Comparison of ENCODE assay signal across 8 cellular contexts in the genomic region with DNA sequence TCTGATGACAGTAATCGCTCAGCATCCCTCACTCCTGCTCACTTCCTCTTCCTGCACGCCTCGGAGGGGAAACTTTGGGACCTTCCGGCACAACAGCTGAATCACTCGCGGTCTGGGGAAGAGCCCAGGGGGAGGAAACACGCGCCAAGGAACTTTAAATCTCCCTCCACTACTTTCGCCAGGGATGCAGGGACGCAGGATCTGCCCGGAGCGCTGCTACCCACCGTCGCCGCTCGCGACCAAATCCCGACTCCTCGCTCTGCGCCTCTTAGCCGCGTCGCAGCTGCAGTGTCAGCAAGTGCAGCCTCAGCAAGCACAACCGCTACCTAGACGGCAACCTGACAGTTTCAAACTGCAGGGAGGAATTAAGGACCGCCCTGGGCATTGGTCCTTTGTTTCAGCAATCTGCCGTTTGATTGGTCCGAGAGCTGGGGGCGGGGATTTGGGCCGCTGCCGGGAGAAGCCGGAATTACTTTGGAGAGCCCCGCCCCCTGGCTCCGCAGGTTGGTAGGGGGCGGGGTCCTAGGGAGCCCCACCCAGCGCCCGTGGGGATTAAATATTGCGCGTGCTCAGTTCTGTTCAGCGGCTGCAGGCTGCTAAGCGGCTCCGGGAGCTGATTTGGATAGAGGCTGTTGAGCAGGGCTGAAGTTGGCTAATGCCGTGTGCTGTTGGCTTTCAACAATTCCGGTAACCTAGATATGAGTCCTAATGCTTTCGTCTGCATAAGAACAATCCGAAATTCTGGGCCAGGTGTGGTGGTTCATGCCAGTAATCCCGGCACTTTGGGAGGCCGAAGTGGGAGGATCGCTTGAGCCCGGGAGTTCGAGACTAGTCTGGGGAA. TPM values are rescaled to one million over a fixed set of nuclear protein-coding genes. Genes with fewer than 3 reads are reported as not detected.
DNase-seq lines count a peak whose midpoint lies in the region; ATAC-seq and TF ChIP-seq lines count a peak whose summit lies in the region.

A gene with protein sequence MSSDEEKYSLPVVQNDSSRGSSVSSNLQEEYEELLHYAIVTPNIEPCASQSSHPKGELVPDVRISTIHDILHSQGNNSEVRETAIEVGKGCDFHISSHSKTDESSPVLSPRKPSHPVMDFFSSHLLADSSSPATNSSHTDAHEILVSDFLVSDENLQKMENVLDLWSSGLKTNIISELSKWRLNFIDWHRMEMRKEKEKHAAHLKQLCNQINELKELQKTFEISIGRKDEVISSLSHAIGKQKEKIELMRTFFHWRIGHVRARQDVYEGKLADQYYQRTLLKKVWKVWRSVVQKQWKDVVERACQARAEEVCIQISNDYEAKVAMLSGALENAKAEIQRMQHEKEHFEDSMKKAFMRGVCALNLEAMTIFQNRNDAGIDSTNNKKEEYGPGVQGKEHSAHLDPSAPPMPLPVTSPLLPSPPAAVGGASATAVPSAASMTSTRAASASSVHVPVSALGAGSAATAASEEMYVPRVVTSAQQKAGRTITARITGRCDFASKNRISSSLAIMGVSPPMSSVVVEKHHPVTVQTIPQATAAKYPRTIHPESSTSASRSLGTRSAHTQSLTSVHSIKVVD (minus strand): TSS at position 356 of the 841 bp plus-strand sequence. CDS start 4,500 bp downstream, outside the sequence.

- intact Hi-C loops in head of caudate nucleus (cut with DNase I): loop anchor here (5.0 kb wide), 1 partner anchor 205 kb away; a partner anchor contains a TSS

- peak; percentile 96 for ATAC-seq in HG02759 (IDR thresholded peaks at IDR 0.05; ENCODE audit: unreplicated experiment)

- H3K27me3 Mint-ChIP-seq in osteocyte (ENCODE audit: unreplicated experiment): peaks cover 23% of the 10 kb centered on the region

- peaks cover 1% of the 10 kb centered on the region for H3K9me3 ChIP-seq in thymus (ENCODE audit: control insufficient read depth)

- H3K4me1 Mint-ChIP-seq in osteocyte (ENCODE audit: unreplicated experiment): peaks cover 24% of the 10 kb centered on the region

- H3K36me3 ChIP-seq in thymus (ENCODE audit: control insufficient read depth, insufficient read depth): peaks cover 4% of the 10 kb centered on the region

- H3K9me3 Mint-ChIP-seq in osteocyte (ENCODE audit: unreplicated experiment): no peaks in the 10 kb centered on the region

- peak within 1 kb of the TSS; percentile 96 for H3K27ac ChIP-seq in thymus (ENCODE audit: low read depth)

- DNase-seq in GM12864 (ENCODE audit: low read depth) (peak; percentile 93), NCI-H1417 (lab: John Stamatoyannopoulos, UW) (peak; percentile 93 to 99 (median 97)), SW 1271 (lab: John Stamatoyannopoulos, UW) (peak; percentile 97 to 99), head of caudate nucleus (peak; percentile 93 to 98 (median 96)), osteocyte (ENCODE audit: extremely low spot score, unreplicated experiment) (peak; percentile 99)
- DNase-seq in activated naive CD8-positive, alpha-beta T cell treated with anti-CD3 and anti-CD28 coated beads, Interleukin-2, amount 50 U/mL, for 16 hours (ENCODE audit: low read depth, low spot score): peak; percentile 98

- 14% methylated on average over 51 of the region's 51 CpGs for WGBS in thymus

- peak within 1 kb of the TSS; percentile 100 for H3K4me3 Mint-ChIP-seq in osteocyte (ENCODE audit: unreplicated experiment)

- H3K36me3 Mint-ChIP-seq in osteocyte (ENCODE audit: unreplicated experiment): peaks cover 6% of the 10 kb centered on the region

- H3K27me3 ChIP-seq in thymus (ENCODE audit: control insufficient read depth, insufficient read depth): no peaks in the 10 kb centered on the region

- H3K4me1 ChIP-seq in thymus (ENCODE audit: control insufficient read depth, insufficient read depth, low read length): peaks cover 14% of the 10 kb centered on the region

- H3K27ac Mint-ChIP-seq in osteocyte (ENCODE audit: unreplicated experiment): peak within 1 kb of the TSS; percentile 98

- H3K4me3 ChIP-seq in GM12864 (ENCODE audit: low read depth, low read length): peak within 1 kb of the TSS; percentile 78
- peak within 1 kb of the TSS; percentile 74 for H3K4me3 ChIP-seq in thymus (ENCODE audit: low read length)

- no peak for TF ChIP-seq CTCF in GM12864 (IDR thresholded peaks at IDR 0.05; ENCODE audit: low read depth, low read length, missing control alignments)
- no peak for TF ChIP-seq CTCF in osteocyte (IDR thresholded peaks at IDR 0.05)

RNA-seq across cellular contexts. Expression of the gene that starts here (rescaled TPM):
- 9.9 and 11.8 TPM in 2 replicates for total RNA-seq in osteocyte
- polyA plus RNA-seq in thymus: 18.9 TPM

Comparison
In these comparisons a context has a peak if more than half of its experiments do, and no peak if none do; other contexts are left out.
1. Peak in every context shown above with its lines: DNase-seq, ATAC-seq, H3K4me3 ChIP-seq and H3K27ac ChIP-seq.